In the genomic region with DNA sequence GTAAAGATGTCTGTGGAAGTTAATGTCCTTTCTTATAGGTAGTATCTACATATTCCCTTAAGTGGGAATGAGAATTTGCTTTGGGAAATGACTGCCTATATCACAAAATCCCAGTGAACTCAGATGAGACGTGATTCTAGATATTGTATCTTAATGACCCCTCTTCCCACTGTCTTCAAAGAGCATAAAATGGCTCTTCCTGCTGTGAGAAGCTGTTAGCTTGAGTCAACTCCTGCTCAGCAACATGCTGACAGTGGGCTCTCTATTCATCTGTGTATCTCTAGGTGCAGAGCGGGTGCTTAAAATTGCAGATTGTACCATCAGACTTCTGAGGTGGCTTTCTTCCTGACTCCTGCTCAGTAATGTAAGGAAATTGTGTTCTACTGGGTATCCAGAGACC, we compare ENCODE assay signal across 27 cellular contexts.
"Had no signal": no experiment of that assay in that cellular context is flagged by ENCODE, and none has a peak within 500 bp of the region (broad histone marks: within the 10 kb centered on the region; RNA-seq: fewer than 3 reads in every experiment).

No MANE protein-coding gene starts in this region.

- H3K27me3 ChIP-seq: ascending aorta, esophagus squamous epithelium, gastroesophageal sphincter, left lung, neural progenitor cell, vagina had no signal

- H3K4me3 Mint-ChIP-seq: activated CD4-positive, alpha-beta T cell treated with anti-CD3 and anti-CD28 coated beads for 36 hours; activated naive CD8-positive, alpha-beta T cell; activated T-cell treated with anti-CD3 and anti-CD28 coated beads, Interleukin-2, amount 50 U/mL, for 24 hours; activated T-helper 17 cell treated with anti-CD3 and anti-CD28 coated beads, Interleukin-2, amount 50 U/mL, for 72 hours; central memory CD8-positive, alpha-beta T cell; effector memory CD8-positive, alpha-beta T cell; immature natural killer cell; naive thymus-derived CD4-positive, alpha-beta T cell; neural progenitor cell; type B pancreatic cell had no signal

- H3K4me3 ChIP-seq: adrenal gland, ascending aorta, esophagus squamous epithelium, gastroesophageal sphincter, heart right ventricle, left lung, lung, neural progenitor cell, thoracic aorta, vagina had no signal

- H3K4me1 ChIP-seq: adrenal gland, ascending aorta, esophagus squamous epithelium, gastroesophageal sphincter, heart right ventricle, left lung, neural progenitor cell, vagina had no signal

- H3K36me3 Mint-ChIP-seq: activated naive CD8-positive, alpha-beta T cell; immature natural killer cell; neural progenitor cell had no signal

- DNase-seq: activated CD4-positive, alpha-beta T cell treated with anti-CD3 and anti-CD28 coated beads for 36 hours; activated CD4-positive, alpha-beta T cell treated with anti-CD3 and anti-CD28 coated beads, Interleukin-2, amount 50 U/mL, for 4 hours; activated CD8-positive, alpha-beta memory T cell treated with anti-CD3 and anti-CD28 coated beads for 24 hours; activated CD8-positive, alpha-beta memory T cell treated with anti-CD3 and anti-CD28 coated beads, Interleukin-2, amount 50 U/mL, for 4 hours; activated naive CD4-positive, alpha-beta T cell; activated T-cell treated with anti-CD3 and anti-CD28 coated beads, Interleukin-2, amount 50 U/mL, for 24 hours; adrenal gland; effector memory CD8-positive, alpha-beta T cell; esophagus squamous epithelium; heart right ventricle; immature natural killer cell; left lung; naive thymus-derived CD4-positive, alpha-beta T cell; retina; stimulated activated CD4-positive, alpha-beta T cell treated with anti-CD3 and anti-CD28 coated beads, Interleukin-2, amount 100 ng/mL, for 48 hours; stimulated activated naive CD4-positive, alpha-beta T cell treated with Interleukin-2 at 50 U/mL for 16 hours; T-helper 9 cell had no signal

- H3K27ac Mint-ChIP-seq: activated CD4-positive, alpha-beta T cell treated with anti-CD3 and anti-CD28 coated beads for 36 hours; activated naive CD8-positive, alpha-beta T cell; activated T-cell treated with anti-CD3 and anti-CD28 coated beads, Interleukin-2, amount 50 U/mL, for 24 hours; activated T-helper 17 cell treated with anti-CD3 and anti-CD28 coated beads, Interleukin-2, amount 50 U/mL, for 72 hours; effector memory CD8-positive, alpha-beta T cell; immature natural killer cell; naive thymus-derived CD4-positive, alpha-beta T cell; type B pancreatic cell had no signal

- H3K27ac ChIP-seq: adrenal gland, ascending aorta, esophagus squamous epithelium, gastroesophageal sphincter, heart right ventricle, left lung, neural progenitor cell, thoracic aorta, vagina had no signal

- H3K36me3 ChIP-seq: adrenal gland, ascending aorta, esophagus squamous epithelium, gastroesophageal sphincter, heart right ventricle, left lung, neural progenitor cell, thoracic aorta, vagina had no signal

- H3K9me3 ChIP-seq: adrenal gland, ascending aorta, esophagus squamous epithelium, gastroesophageal sphincter, left lung, thoracic aorta, vagina had no signal

- H3K27me3 Mint-ChIP-seq: type B pancreatic cell had no signal

- H3K4me1 Mint-ChIP-seq: activated T-helper 17 cell treated with anti-CD3 and anti-CD28 coated beads, Interleukin-2, amount 50 U/mL, for 72 hours; central memory CD8-positive, alpha-beta T cell; immature natural killer cell; neural progenitor cell had no signal

- H3K9me3 Mint-ChIP-seq: activated T-cell treated with anti-CD3 and anti-CD28 coated beads, Interleukin-2, amount 50 U/mL, for 24 hours; activated T-helper 17 cell treated with anti-CD3 and anti-CD28 coated beads, Interleukin-2, amount 50 U/mL, for 72 hours; neural progenitor cell had no signal

- ATAC-seq: activated CD4-positive, alpha-beta T cell treated with anti-CD3 and anti-CD28 coated beads for 36 hours; activated T-helper 17 cell treated with anti-CD3 and anti-CD28 coated beads, Interleukin-2, amount 50 U/mL, for 72 hours; effector memory CD8-positive, alpha-beta T cell; gastroesophageal sphincter; heart right ventricle; left lung; naive thymus-derived CD4-positive, alpha-beta T cell had no signal
